In the genomic region with DNA sequence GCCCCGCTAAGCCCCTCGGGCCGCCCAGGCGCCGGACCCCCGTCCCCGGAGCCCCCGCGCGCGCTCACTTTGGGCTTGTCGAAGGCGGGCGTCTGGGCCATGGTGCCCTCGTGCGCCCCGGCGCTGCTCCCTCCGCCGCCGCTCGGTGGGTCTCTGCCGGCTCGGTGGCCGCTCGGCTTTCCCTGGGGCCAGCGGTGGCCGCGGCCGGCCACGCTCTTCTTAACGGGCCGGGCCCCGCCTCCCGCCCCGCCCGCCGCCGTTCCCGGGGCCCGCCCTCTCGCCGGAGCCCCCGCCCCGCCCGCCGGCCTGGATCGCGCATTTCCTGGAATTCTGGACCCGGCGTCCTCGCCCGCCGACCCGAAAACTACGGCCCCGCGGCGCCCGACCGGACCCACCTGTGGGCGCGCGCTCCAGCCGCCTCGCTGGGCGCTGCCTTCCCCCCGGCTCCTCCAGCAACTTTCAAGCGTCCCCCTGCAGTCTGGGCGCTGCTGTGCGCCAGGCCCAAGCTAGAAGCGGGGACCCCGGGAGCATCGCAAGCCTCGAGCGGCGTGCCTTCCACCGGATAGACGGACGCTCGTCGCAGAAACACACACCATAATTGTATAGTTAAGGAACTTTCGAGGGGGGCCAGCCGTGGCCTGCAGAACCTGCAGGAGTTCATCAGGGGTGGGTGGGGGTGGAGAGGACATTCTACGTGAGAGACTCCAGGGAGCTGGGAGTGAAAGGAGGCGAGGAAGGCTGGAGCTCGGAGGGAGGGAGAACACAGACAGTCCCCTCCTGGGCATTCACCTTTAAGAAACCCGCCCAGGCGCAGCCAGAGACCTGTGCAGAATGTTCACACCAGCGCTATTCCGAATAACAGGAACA, we compare ENCODE assay signal across 8 cellular contexts. TPM values are rescaled to one million over a fixed set of nuclear protein-coding genes. Genes with fewer than 3 reads are reported as not detected.
A peak's percentile ranks its signal among the peaks of the same experiment; 100 is the strongest.
DNase-seq lines count a peak whose midpoint lies in the region; ATAC-seq, FAIRE-seq and TF ChIP-seq lines count a peak whose summit lies in the region.

ADA (minus strand) TSS at position 193 of the 867 bp plus-strand sequence; CDS start at position 101, 92 bp downstream.

- TF ChIP-seq CTCF in WI38 (IDR thresholded peaks at IDR 0.05; ENCODE audit: low read depth, low read length) (no peak), HepG2 (CRISPR knock-in tag; IDR thresholded peaks at IDR 0.05) (no peak)

- CTCF ChIA-PET in HepG2 (lab: Yijun Ruan, JAX; ENCODE audit: low intra/inter-chr PET ratio, low total read pairs) = no interaction called here

- no peak for TF ChIP-seq RAD21 in HepG2 (CRISPR knock-in tag; IDR thresholded peaks at IDR 0.05)

- TF ChIP-seq POLR2A in HepG2 (IDR thresholded peaks at IDR 0.05; ENCODE audit: insufficient read depth in 1 of 2, low read depth in 2 of 2, low read length in 2 of 2) = peak in 1 of 2 experiments; percentile 71; a peak in 1 of 4 replicates

- H3K79me2 ChIP-seq in HepG2 (ENCODE audit: insufficient read depth, low read length) = no peaks in the 10 kb centered on the region

- under 1% methylated on average over 35 of the region's 91 CpGs for WGBS in HepG2 (ENCODE audit: low lambda C conversion rate)

- peak within 1 kb of the TSS; percentile 84 for H3K27ac Mint-ChIP-seq in stimulated activated memory B cell treated with anti-CD40 and anti-IgM and Interleukin-4, amounts not matched to agents 10 μg/mL and 1 μg/mL and 100 μg/mL, for 72 hours

- no TSS peak for BruUV-seq in HepG2 (replicated peaks; lab: Mats Ljungman, UMichigan)

- no peaks in the 10 kb centered on the region for H3K36me3 ChIP-seq in HepG2 (replicated peaks in 1 of 2; ENCODE audit: control insufficient read depth in 1 of 2, insufficient read depth in 2 of 2, low read length in 2 of 2)

- H3K4me3 ChIP-seq in WI38 (ENCODE audit: low read depth, low read length) (peak within 1 kb of the TSS; percentile 73), HepG2 (replicated peaks in 1 of 3; ENCODE audit: insufficient read depth in 1 of 3, low read depth in 2 of 3, low read length in 3 of 3) (peak within 1 kb of the TSS; percentile 69 to 78 (median 71))

- no peaks in the 10 kb centered on the region for H3K36me3 Mint-ChIP-seq in stimulated activated memory B cell treated with anti-CD40 and anti-IgM and Interleukin-4, amounts not matched to agents 10 μg/mL and 1 μg/mL and 100 μg/mL, for 72 hours

- peaks cover 60% of the 10 kb centered on the region for H3K4me1 Mint-ChIP-seq in stimulated activated memory B cell treated with anti-CD40 and anti-IgM and Interleukin-4, amounts not matched to agents 10 μg/mL and 1 μg/mL and 100 μg/mL, for 72 hours

- peak; percentile 85 for ATAC-seq in HepG2
- ATAC-seq in stimulated activated memory B cell treated with anti-CD40 and anti-IgM and Interleukin-4, amounts not matched to agents 10 μg/mL and 1 μg/mL and 100 μg/mL, for 72 hours = peak; percentile 79
- no peak for ATAC-seq in HG03342 (IDR thresholded peaks at IDR 0.05; ENCODE audit: unreplicated experiment)

- H3K27me3 Mint-ChIP-seq in stimulated activated memory B cell treated with anti-CD40 and anti-IgM and Interleukin-4, amounts not matched to agents 10 μg/mL and 1 μg/mL and 100 μg/mL, for 72 hours = no peaks in the 10 kb centered on the region

- intact Hi-C loops in HepG2 (cut with micrococcal nuclease; ENCODE audit: unreplicated experiment) = no loop called here

- peaks cover 17% of the 10 kb centered on the region for H3K4me1 ChIP-seq in HepG2 (ENCODE audit: insufficient read depth, low read length)

- peak within 1 kb of the TSS; percentile 98 for H3K4me2 ChIP-seq in HepG2 (ENCODE audit: low read depth, low read length)

- no peaks in the 10 kb centered on the region for H3K9me3 ChIP-seq in HepG2 (ENCODE audit: low read length)

- TF ChIP-seq EP300 in HepG2 (IDR thresholded peaks at IDR 0.05; ENCODE audit: low read depth in 2 of 2, low read length in 2 of 2) (no peak), HepG2 (CRISPR knock-in tag; IDR thresholded peaks at IDR 0.05; ENCODE audit: borderline replicate concordance) (peak; percentile 44; the same call in 1 of the 2 replicates)

- DNase-seq in activated T-cell treated with anti-CD3 and anti-CD28 coated beads for 1 hour (ENCODE audit: low read depth) (peak; percentile 41), activated T-cell treated with anti-CD3 and anti-CD28 coated beads for 4 hours (no peak), MV-4-11 (lab: John Stamatoyannopoulos, UW) (peak; percentile 14), dermis microvascular lymphatic vessel endothelial cell (ENCODE audit: low read depth in 2 of 2) (peak in 1 of 2 donors; percentile 71), HepG2 (ENCODE audit: low spot score) (peak; percentile 47)

- no peak within 1 kb of the TSS for H3K27ac ChIP-seq in HepG2 (ENCODE audit: extremely low read length, insufficient read depth, low read length)

- H3K9me3 Mint-ChIP-seq in stimulated activated memory B cell treated with anti-CD40 and anti-IgM and Interleukin-4, amounts not matched to agents 10 μg/mL and 1 μg/mL and 100 μg/mL, for 72 hours = no peaks in the 10 kb centered on the region

- H2AFZ ChIP-seq in HepG2 (ENCODE audit: low read length) = peak within 1 kb of the TSS; percentile 36

- H3K9ac ChIP-seq in HepG2 (ENCODE audit: insufficient read depth, low read depth, low read length) = peak within 1 kb of the TSS; percentile 59; the same call in 1 of the 2 replicates

- no peaks in the 10 kb centered on the region for H4K20me1 ChIP-seq in HepG2 (ENCODE audit: insufficient read depth, low read length)

- POLR2A ChIA-PET in HepG2 (lab: Yijun Ruan, JAX) = interaction anchor here (0.5 to 1.3 kb wide), 4 partner anchors 9 to 565 kb away, joined by 3 to 8 read pairs (median 4); partner anchors contain the start of gene TTPAL

- H3K4me3 Mint-ChIP-seq in stimulated activated memory B cell treated with anti-CD40 and anti-IgM and Interleukin-4, amounts not matched to agents 10 μg/mL and 1 μg/mL and 100 μg/mL, for 72 hours = peak within 1 kb of the TSS; percentile 86

- H3K27me3 ChIP-seq in HepG2 (ENCODE audit: control insufficient read depth in 1 of 2, insufficient read depth in 2 of 2, low read length in 2 of 2) = peaks cover 5 to 37% of the 10 kb centered on the region in 2 experiments; a peak in 3 of 5 replicates

- no peak for FAIRE-seq in HepG2 (lab: Jason Lieb, UNC)

- in situ Hi-C loops in HepG2 (cut with HindIII; ENCODE audit: extremely low pct_ligation_motif_present, low pct_unique_long_range_greater_than_20kb) = no loop called here

TF ChIP-seq in HepG2, 621 proteins besides CTCF, POLR2A, EP300 and RAD21 (continues in another document):
- 0 out of 2 replicates have a peak, but pooled peaks have one; percentile 45 for TF ChIP-seq HOXA9 (CRISPR knock-in tag; IDR thresholded peaks at IDR 0.05; ENCODE audit: borderline replicate concordance)
- TF ChIP-seq, protein P1, sequence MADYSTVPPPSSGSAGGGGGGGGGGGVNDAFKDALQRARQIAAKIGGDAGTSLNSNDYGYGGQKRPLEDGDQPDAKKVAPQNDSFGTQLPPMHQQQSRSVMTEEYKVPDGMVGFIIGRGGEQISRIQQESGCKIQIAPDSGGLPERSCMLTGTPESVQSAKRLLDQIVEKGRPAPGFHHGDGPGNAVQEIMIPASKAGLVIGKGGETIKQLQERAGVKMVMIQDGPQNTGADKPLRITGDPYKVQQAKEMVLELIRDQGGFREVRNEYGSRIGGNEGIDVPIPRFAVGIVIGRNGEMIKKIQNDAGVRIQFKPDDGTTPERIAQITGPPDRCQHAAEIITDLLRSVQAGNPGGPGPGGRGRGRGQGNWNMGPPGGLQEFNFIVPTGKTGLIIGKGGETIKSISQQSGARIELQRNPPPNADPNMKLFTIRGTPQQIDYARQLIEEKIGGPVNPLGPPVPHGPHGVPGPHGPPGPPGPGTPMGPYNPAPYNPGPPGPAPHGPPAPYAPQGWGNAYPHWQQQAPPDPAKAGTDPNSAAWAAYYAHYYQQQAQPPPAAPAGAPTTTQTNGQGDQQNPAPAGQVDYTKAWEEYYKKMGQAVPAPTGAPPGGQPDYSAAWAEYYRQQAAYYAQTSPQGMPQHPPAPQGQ (CRISPR knock-in tag; IDR thresholded peaks at IDR 0.05; ENCODE audit: borderline replicate concordance) = 0 out of 2 replicates have a peak, but pooled peaks have one; percentile 4
- 0 out of 2 replicates have a peak, but pooled peaks have one; percentile 13 for TF ChIP-seq SOX5 (CRISPR knock-in tag; IDR thresholded peaks at IDR 0.05; ENCODE audit: borderline replicate concordance)
- TF ChIP-seq FIP1L1 (IDR thresholded peaks at IDR 0.05; ENCODE audit: borderline replicate concordance, insufficient read depth, low read depth, low read length) = no peak
- TF ChIP-seq ZNF589 (CRISPR knock-in tag; conservative IDR thresholded peaks at IDR 0.05) = 0 out of 2 replicates have a peak, but pooled peaks have one; percentile 9

RNA-seq across cellular contexts. Expression of gene ADA, which starts in this region (rescaled TPM):
- total RNA-seq in dermis microvascular lymphatic vessel endothelial cell = 22.9 and 29.8 TPM in 2 replicates
- total RNA-seq in HepG2 (2016; rRNA removed; fragmentation: Illumina TruSeq; extraction: Trizol) = 2.5 and 2.7 TPM in 2 replicates
- total RNA-seq in HepG2 (2016; cell fraction: cytosol; rRNA removed; fragmentation: Illumina TruSeq; extraction: Trizol; ENCODE audit: low read depth) = 1.3 and 2.8 TPM in 2 replicates
- total RNA-seq in HepG2 (2016; cell fraction: insoluble cytoplasmic fraction; rRNA removed; fragmentation: Illumina TruSeq; extraction: Trizol) = 2.0 and 2.9 TPM in 2 replicates
- 1.9 and 2.5 TPM in 2 replicates for total RNA-seq in HepG2 (2016; cell fraction: membrane; rRNA removed; fragmentation: Illumina TruSeq; extraction: Trizol)
- total RNA-seq in HepG2 (2016; cell fraction: nucleus; rRNA removed; fragmentation: Illumina TruSeq; extraction: Trizol) = 1.4 and 1.6 TPM in 2 replicates
- polyA plus RNA-seq in HepG2 (2011; rRNA removed) = 9.8 and 11.3 TPM in 2 replicates
- 9.6 and 12.4 TPM in 2 replicates for polyA plus RNA-seq in HepG2 (2011; cell fraction: cytosol; rRNA removed)
- polyA plus RNA-seq in HepG2 (2011; cell fraction: nucleus; rRNA removed) = 13.3 and 16.8 TPM in 2 replicates
- polyA plus RNA-seq in HepG2 (2012) = 5.1 and 6.0 TPM in 2 replicates
- polyA plus RNA-seq in HepG2 (2016; cell fraction: cytosol; fragmentation: Illumina TruSeq; extraction: Trizol; ENCODE audit: low read depth) = 2.7 and 3.0 TPM in 2 replicates
- polyA plus RNA-seq in HepG2 (2016; cell fraction: insoluble cytoplasmic fraction; fragmentation: Illumina TruSeq; extraction: Trizol; ENCODE audit: low read depth) = 4.0 and 4.3 TPM in 2 replicates
- 3.2 TPM in 2 replicates for polyA plus RNA-seq in HepG2 (2016; cell fraction: membrane; fragmentation: Illumina TruSeq; extraction: Trizol; ENCODE audit: low read depth)
- 4.3 and 4.8 TPM in 2 replicates for polyA plus RNA-seq in HepG2 (2016; cell fraction: nucleus; fragmentation: Illumina TruSeq; extraction: Trizol; ENCODE audit: insufficient read depth, low read depth)
- 7.0 and 23.8 TPM in 2 replicates for polyA minus RNA-seq in HepG2 (2011; rRNA and poly(A)+ RNA removed; ENCODE audit: low replicate concordance)
- polyA minus RNA-seq in HepG2 (2011; cell fraction: cytosol; rRNA and poly(A)+ RNA removed) = 2.5 and 2.9 TPM in 2 replicates
- 2.5 and 2.8 TPM in 2 replicates for polyA minus RNA-seq in HepG2 (2011; cell fraction: nucleus; rRNA and poly(A)+ RNA removed)
